ENCODE assay signal across 16 cellular contexts in the genomic region with DNA sequence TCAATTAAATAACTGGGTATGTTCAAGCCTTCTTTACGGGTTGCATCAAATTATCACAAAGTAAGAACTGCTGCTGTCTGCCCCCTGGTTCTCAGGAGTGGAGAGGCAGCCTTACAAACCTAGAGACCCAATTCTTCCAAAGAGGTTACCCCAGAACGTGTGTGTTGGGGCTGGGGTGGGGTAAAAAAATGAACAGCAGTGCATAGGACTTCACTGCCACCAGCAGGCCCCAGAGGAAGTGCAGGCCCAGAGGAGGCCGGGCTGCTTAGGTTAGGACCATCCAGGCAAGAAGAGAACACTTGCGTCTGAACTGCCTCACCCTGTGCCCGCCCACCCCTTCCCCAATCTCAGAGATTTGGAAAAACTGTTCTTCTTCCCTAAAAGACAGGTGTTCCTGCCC. TPM values are rescaled to one million over a fixed set of nuclear protein-coding genes. Genes with fewer than 3 reads are reported as not detected.
DNase-seq lines count a peak whose midpoint lies in the region; ATAC-seq and TF ChIP-seq lines count a peak whose summit lies in the region.
"Had no signal": no experiment of that assay in that cellular context is flagged by ENCODE, and none has a peak within 500 bp of the region (broad histone marks: within the 10 kb centered on the region; RNA-seq: fewer than 3 reads in every experiment).

No MANE protein-coding gene starts in this region.

- H4K20me1 ChIP-seq in OCI-LY3 (ENCODE audit: insufficient read depth, low read length), result peaks cover 4% of the 10 kb centered on the region; the same call in 1 of the 2 replicates

- H3K9ac ChIP-seq in OCI-LY3 (ENCODE audit: low read length) (no peak overlapping the region), iPS-18a (ENCODE audit: low read length) (no peak overlapping the region)

- no peak overlapping the region for H2AFZ ChIP-seq in OCI-LY3 (ENCODE audit: low read depth, low read length)

- H3K36me3 ChIP-seq in OCI-LY3 (replicated peaks; ENCODE audit: low read depth, low read length) (no peaks in the 10 kb centered on the region), iPS-18a (ENCODE audit: control insufficient read depth, low read depth, low read length) (no peaks in the 10 kb centered on the region)
- H3K36me3 ChIP-seq: cardiac muscle cell, tibial nerve had no signal

- H3K9me3 ChIP-seq in OCI-LY3 (ENCODE audit: insufficient read depth, low read length) (no peaks in the 10 kb centered on the region), iPS-18a (ENCODE audit: control insufficient read depth, low read depth, low read length) (no peaks in the 10 kb centered on the region)
- H3K9me3 ChIP-seq: tibial nerve had no signal

- H3K27ac ChIP-seq in OCI-LY3 (ENCODE audit: low read length), result no peak overlapping the region
- no peak overlapping the region for H3K27ac ChIP-seq in iPS-18a (ENCODE audit: low read length)
- H3K27ac ChIP-seq: cardiac muscle cell, HL-60, tibial nerve had no signal

- peak; percentile 60 for TF ChIP-seq CTCF in OCI-LY3 (IDR thresholded peaks at IDR 0.05; ENCODE audit: low read depth, low read length)

- peak; percentile 41 for ATAC-seq in sciatic nerve
- no peak for ATAC-seq in HG03469 (IDR thresholded peaks at IDR 0.05; ENCODE audit: unreplicated experiment)

- H3K4me1 ChIP-seq in OCI-LY3 (ENCODE audit: low read length) (peaks cover 35% of the 10 kb centered on the region), iPS-18a (ENCODE audit: control insufficient read depth, low read depth, low read length) (peaks cover 6% of the 10 kb centered on the region)

- H3K4me3 ChIP-seq in OCI-LY3 (ENCODE audit: low read length) (no peak overlapping the region), iPS-18a (ENCODE audit: low read length) (peak overlapping the region; percentile 23)
- H3K4me3 ChIP-seq: cardiac muscle cell, tibial nerve had no signal

- DNase-seq in DMS53 (lab: John Stamatoyannopoulos, UW), result peak; percentile 49
- DNase-seq in DMS53 treated with DMSO at 0.1 percent for 48 hours (lab: John Stamatoyannopoulos, UW; ENCODE audit: unreplicated experiment), result no peak
- no peak for DNase-seq in sciatic nerve (ENCODE audit: low spot score)
- no peak for DNase-seq in HPDE6-E6E7 (ENCODE audit: extremely low spot score)
- DNase-seq in T-helper 2 cell, result no peak
- DNase-seq: nucleus accumbens, RPMI8226 had no signal

- H3K79me2 ChIP-seq in OCI-LY3 (ENCODE audit: low read length), result no peaks in the 10 kb centered on the region

- intact Hi-C loops in sciatic nerve (cut with DNase I), result no loop called here

- no peaks in the 10 kb centered on the region for H3K27me3 ChIP-seq in OCI-LY3 (ENCODE audit: low read depth, low read length)
- H3K27me3 ChIP-seq in iPS-18a (ENCODE audit: control insufficient read depth, insufficient read depth, low read length), result peaks cover 78% of the 10 kb centered on the region

- H3K4me2 ChIP-seq in OCI-LY3 (ENCODE audit: low read length), result no peak overlapping the region

RNA-seq across cellular contexts. Expression of gene NWD2, which starts 1.5 kb away (rescaled TPM):
- total RNA-seq in sciatic nerve, result not detected
- total RNA-seq: A172, lung microvascular endothelial cell, M059J had no signal
